In the genomic region with DNA sequence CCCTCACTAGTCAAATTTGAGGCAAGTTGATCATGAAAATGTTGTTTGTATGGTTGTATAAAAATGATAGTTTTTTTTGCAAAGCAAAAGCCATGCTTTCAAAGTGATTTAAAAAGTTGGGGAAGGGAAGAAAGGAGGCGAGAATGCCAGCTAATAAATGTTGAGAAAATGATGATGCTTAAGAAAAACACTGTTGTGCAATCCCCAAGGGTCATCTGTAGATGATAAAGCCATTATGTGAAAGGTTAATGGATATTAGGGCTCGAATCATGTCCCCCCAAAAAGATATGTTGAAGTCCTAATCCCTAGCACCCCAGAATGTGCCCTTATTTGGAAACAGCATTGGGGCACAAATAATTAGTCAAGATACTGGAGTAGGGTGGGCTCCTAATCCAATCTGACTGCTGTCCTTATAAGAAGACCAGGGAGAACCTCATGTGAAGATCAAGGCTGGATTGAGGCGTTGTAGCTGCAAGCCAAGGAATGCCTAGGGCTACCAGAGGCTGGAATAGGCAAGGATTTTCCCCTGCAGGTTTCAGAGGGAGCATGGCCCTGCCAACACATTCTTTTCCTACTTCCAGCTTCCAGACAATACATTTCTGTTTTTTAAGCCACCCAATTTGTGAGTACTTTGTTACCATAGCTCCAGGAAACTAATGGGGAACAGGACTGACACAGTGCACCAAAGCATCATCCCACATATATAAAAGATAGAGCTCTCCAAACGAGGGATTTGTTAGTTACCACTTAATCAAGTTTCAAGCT, we compare ENCODE assay signal across 15 cellular contexts.
"Had no signal": no experiment of that assay in that cellular context is flagged by ENCODE, and none has a peak within 500 bp of the region (broad histone marks: within the 10 kb centered on the region; RNA-seq: fewer than 3 reads in every experiment).

No MANE protein-coding gene starts in this region.

- DNase-seq: activated CD4-positive, alpha-beta memory T cell treated with anti-CD3 and anti-CD28 coated beads, Interleukin-2, amount 10 ng/mL, durations not matched to agents 7 days and 5 days; activated CD4-positive, alpha-beta T cell treated with anti-CD3 and anti-CD28 coated beads for 36 hours; activated CD8-positive, alpha-beta memory T cell treated with anti-CD3 and anti-CD28 coated beads, Interleukin-2, amount 10 ng/mL, durations not matched to agents 7 days and 5 days; activated naive CD4-positive, alpha-beta T cell treated with Interleukin-2 at 50 U/mL for 16 hours; effector CD8-positive, alpha-beta T cell; foreskin melanocyte; glutamatergic neuron; islet precursor cell; occipital lobe; stimulated activated naive CD8-positive, alpha-beta T cell treated with anti-CD3 and anti-CD28 coated beads, Interleukin-15, Interleukin-2, amounts not matched to agents 100 U/mL and 50 U/mL, for 24 hours had no signal

- H3K4me1 ChIP-seq: tibial nerve had no signal

- H3K36me3 ChIP-seq: esophagus muscularis mucosa, tibial nerve had no signal

- H3K9me3 ChIP-seq: esophagus muscularis mucosa, tibial nerve had no signal

- H3K4me3 ChIP-seq: esophagus muscularis mucosa, skin epidermis, tibial nerve had no signal

- H3K27ac ChIP-seq: esophagus muscularis mucosa, skin epidermis, tibial nerve had no signal

- H3K27me3 ChIP-seq: esophagus muscularis mucosa, tibial nerve had no signal

- ATAC-seq: activated CD4-positive, alpha-beta T cell treated with anti-CD3 and anti-CD28 coated beads for 36 hours; activated CD8-positive, alpha-beta memory T cell treated with anti-CD3 and anti-CD28 coated beads, Interleukin-2, amount 10 ng/mL, durations not matched to agents 7 days and 5 days; activated T-helper 17 cell treated with anti-CD3 and anti-CD28 coated beads, Interleukin-2, amount 50 U/mL, for 72 hours; stimulated activated naive CD8-positive, alpha-beta T cell treated with anti-CD3 and anti-CD28 coated beads, Interleukin-15, Interleukin-2, amounts not matched to agents 100 U/mL and 50 U/mL, for 24 hours; WTC11 had no signal
